Comparison of ENCODE assay signal across 12 cellular contexts in genomic region chr4:88859191-88859812, GRCh38.
DNase-seq lines count a peak whose midpoint lies in the region; ATAC-seq and TF ChIP-seq lines count a peak whose summit lies in the region.
"Had no signal": no experiment of that assay in that cellular context is flagged by ENCODE, and none has a peak within 500 bp of the region (broad histone marks: within the 10 kb centered on the region; RNA-seq: fewer than 3 reads in every experiment).

No MANE protein-coding gene starts in this region.

- no peak overlapping the region for H2BK120ac ChIP-seq in mesenchymal stem cell (ENCODE audit: low read depth, low read length)

- H2AK5ac ChIP-seq in mesenchymal stem cell (ENCODE audit: low read length, severe bottlenecking): no peak overlapping the region

- no peak for TF ChIP-seq EP300 in stomach (IDR thresholded peaks at IDR 0.05)

- no peak overlapping the region for H3K9ac ChIP-seq in mesenchymal stem cell (ENCODE audit: low read length)

- peaks cover 0 to 11% of the 10 kb centered on the region in 2 donors for H3K27me3 Mint-ChIP-seq in effector memory CD8-positive, alpha-beta T cell
- H3K27me3 Mint-ChIP-seq: CD8-positive, alpha-beta memory T cell had no signal

- H3K4me3 ChIP-seq in mesenchymal stem cell (ENCODE audit: insufficient read depth in 1 of 2, low read depth in 1 of 2, low read length in 2 of 2) (no peak overlapping the region), stomach (no peak overlapping the region)

- no peaks in the 10 kb centered on the region for H3K36me3 Mint-ChIP-seq in effector memory CD8-positive, alpha-beta T cell (ENCODE audit: insufficient read depth)
- H3K36me3 Mint-ChIP-seq: CD8-positive, alpha-beta memory T cell had no signal

- no peaks in the 10 kb centered on the region for H3K9me3 ChIP-seq in mesenchymal stem cell (ENCODE audit: control insufficient read depth, low read length)
- H3K9me3 ChIP-seq in stomach: no peaks in the 10 kb centered on the region

- no peak overlapping the region for H3K4me3 Mint-ChIP-seq in effector memory CD8-positive, alpha-beta T cell
- H3K4me3 Mint-ChIP-seq: activated CD4-positive, alpha-beta memory T cell treated with anti-CD3 and anti-CD28 coated beads, Interleukin-2, amount 10 ng/mL, durations not matched to agents 7 days and 5 days; CD8-positive, alpha-beta memory T cell had no signal

- no peak overlapping the region for H3K27ac Mint-ChIP-seq in effector memory CD8-positive, alpha-beta T cell
- H3K27ac Mint-ChIP-seq: activated CD4-positive, alpha-beta memory T cell treated with anti-CD3 and anti-CD28 coated beads, Interleukin-2, amount 10 ng/mL, durations not matched to agents 7 days and 5 days had no signal

- H3K14ac ChIP-seq in mesenchymal stem cell (ENCODE audit: low read length in 2 of 2): peak overlapping the region in 1 of 2 experiments; percentile 91

- H3K4me2 ChIP-seq in mesenchymal stem cell (ENCODE audit: low read length, poor library complexity, severe bottlenecking): no peak overlapping the region

- peak overlapping the region in 1 of 2 experiments; percentile 11 for H3K18ac ChIP-seq in mesenchymal stem cell (ENCODE audit: low read depth in 1 of 2, low read length in 2 of 2)

- intact Hi-C loops in stomach (cut with DNase I; ENCODE audit: low total_unique reads): no loop called here

- peak overlapping the region in 1 of 2 experiments; percentile 86 for H3K4ac ChIP-seq in mesenchymal stem cell (ENCODE audit: low read depth in 1 of 2, low read length in 2 of 2)

- 88% methylated on average over 3 of the region's 3 CpGs for WGBS in mesenchymal stem cell
- 62 to 89% (median 78%) methylated on average over 3 of the region's 3 CpGs for WGBS in stomach, 5 donors

- H3K79me1 ChIP-seq in mesenchymal stem cell (replicated peaks; ENCODE audit: low read length, poor library complexity, severe bottlenecking): no peaks in the 10 kb centered on the region

- TF ChIP-seq POLR2A in stomach (IDR thresholded peaks at IDR 0.05): no peak

- H3K27me3 ChIP-seq in mesenchymal stem cell (ENCODE audit: control insufficient read depth in 1 of 2, insufficient read depth in 1 of 2, low read length in 2 of 2) (no peaks in the 10 kb centered on the region), stomach (no peaks in the 10 kb centered on the region)
- H3K27me3 ChIP-seq: brain microvascular endothelial cell had no signal

- no peak overlapping the region for H3K23ac ChIP-seq in mesenchymal stem cell (ENCODE audit: low read length in 2 of 2)

- H3K36me3 ChIP-seq in mesenchymal stem cell (ENCODE audit: control insufficient read depth in 1 of 2, insufficient read depth in 2 of 2, low read depth in 1 of 2, low read length in 2 of 2) (no peaks in the 10 kb centered on the region), stomach (no peaks in the 10 kb centered on the region)
- H3K36me3 ChIP-seq: brain microvascular endothelial cell had no signal

- peak overlapping the region in 1 of 2 experiments; percentile 94 for H2BK12ac ChIP-seq in mesenchymal stem cell (ENCODE audit: low read length in 2 of 2)

- DNase-seq in mesenchymal stem cell (no peak), NCI-H128 (lab: John Stamatoyannopoulos, UW; ENCODE audit: unreplicated experiment) (no peak), stomach (no peak), HCEC 1CT (no peak)
- no peak for DNase-seq in effector memory CD8-positive, alpha-beta T cell
- DNase-seq: activated CD4-positive, alpha-beta memory T cell treated with anti-CD3 and anti-CD28 coated beads, Interleukin-2, amount 10 ng/mL, durations not matched to agents 7 days and 5 days; brain microvascular endothelial cell; CD8-positive, alpha-beta memory T cell; foreskin melanocyte had no signal

- H2BK15ac ChIP-seq in mesenchymal stem cell (ENCODE audit: low read depth, poor library complexity, severe bottlenecking): peak overlapping the region; percentile 28

- no peak overlapping the region for H2BK5ac ChIP-seq in mesenchymal stem cell (ENCODE audit: low read depth, low read length, poor library complexity, severe bottlenecking)

- H2AFZ ChIP-seq in mesenchymal stem cell (ENCODE audit: low read depth, low read length): peak overlapping the region; percentile 61

- no peak overlapping the region for H4K8ac ChIP-seq in mesenchymal stem cell (ENCODE audit: low read length)

- H3K27ac ChIP-seq in mesenchymal stem cell (ENCODE audit: low read length, poor library complexity, severe bottlenecking) (no peak overlapping the region), stomach (peak overlapping the region in 2 of 5 donors; percentile 35 to 43)
- H3K27ac ChIP-seq: brain microvascular endothelial cell had no signal

- TF ChIP-seq CTCF in stomach (IDR thresholded peaks at IDR 0.05): no peak

- H3K9me3 Mint-ChIP-seq in effector memory CD8-positive, alpha-beta T cell: no peaks in the 10 kb centered on the region
- H3K9me3 Mint-ChIP-seq: activated CD4-positive, alpha-beta memory T cell treated with anti-CD3 and anti-CD28 coated beads, Interleukin-2, amount 10 ng/mL, durations not matched to agents 7 days and 5 days; CD8-positive, alpha-beta memory T cell had no signal

- H3K4me1 ChIP-seq in mesenchymal stem cell (ENCODE audit: control insufficient read depth, insufficient read depth, low read depth, low read length) (no peaks in the 10 kb centered on the region), stomach (peaks cover 0 to 20% (median 10%) of the 10 kb centered on the region in 4 donors)

- peak overlapping the region; percentile 14 for H4K91ac ChIP-seq in mesenchymal stem cell (ENCODE audit: low read length)

- H3K4me1 Mint-ChIP-seq in effector memory CD8-positive, alpha-beta T cell (ENCODE audit: low read depth in 2 of 2): no peaks in the 10 kb centered on the region
- H3K4me1 Mint-ChIP-seq: activated CD4-positive, alpha-beta memory T cell treated with anti-CD3 and anti-CD28 coated beads, Interleukin-2, amount 10 ng/mL, durations not matched to agents 7 days and 5 days; CD8-positive, alpha-beta memory T cell had no signal

- peak; percentile 29 for ATAC-seq in GM18517 (IDR thresholded peaks at IDR 0.05; ENCODE audit: unreplicated experiment)
- peak; percentile 21 for ATAC-seq in GM21723 (IDR thresholded peaks at IDR 0.05; ENCODE audit: unreplicated experiment)
- ATAC-seq in HG03460 (IDR thresholded peaks at IDR 0.05; ENCODE audit: unreplicated experiment): peak; percentile 34
- ATAC-seq in effector memory CD8-positive, alpha-beta T cell (replicated peaks): no peak
